Comparison of ENCODE assay signal across 20 cellular contexts in genomic region chr6:89980353-89980752, GRCh38.
"Had no signal": no experiment of that assay in that cellular context is flagged by ENCODE, and none has a peak within 500 bp of the region (broad histone marks: within the 10 kb centered on the region; RNA-seq: fewer than 3 reads in every experiment).

No MANE protein-coding gene starts in this region.

- H3K27ac ChIP-seq: neural progenitor cell, right lobe of liver, skin epidermis, thoracic aorta, upper lobe of left lung had no signal

- H3K9me3 Mint-ChIP-seq: activated CD4-positive, alpha-beta memory T cell treated with anti-CD3 and anti-CD28 coated beads, Interleukin-2, amount 10 ng/mL, durations not matched to agents 7 days and 5 days; activated T-cell treated with anti-CD3 and anti-CD28 coated beads, Interleukin-2, amount 50 U/mL, for 24 hours; naive B cell; neural progenitor cell had no signal

- H3K27ac Mint-ChIP-seq: activated CD4-positive, alpha-beta memory T cell treated with anti-CD3 and anti-CD28 coated beads, Interleukin-2, amount 10 ng/mL, durations not matched to agents 7 days and 5 days; activated naive CD8-positive, alpha-beta T cell treated with anti-CD3 and anti-CD28 coated beads for 36 hours; neural progenitor cell had no signal

- H2AFZ ChIP-seq: neural progenitor cell had no signal

- H3K9me3 ChIP-seq: right lobe of liver, thoracic aorta, upper lobe of left lung had no signal

- H3K4me1 ChIP-seq: right lobe of liver had no signal

- H3K9ac ChIP-seq: neural progenitor cell had no signal

- DNase-seq: activated CD4-positive, alpha-beta memory T cell treated with anti-CD3 and anti-CD28 coated beads, Interleukin-2, amount 10 ng/mL, durations not matched to agents 7 days and 5 days; activated CD4-positive, alpha-beta T cell treated with anti-CD3 and anti-CD28 coated beads for 4 hours; activated CD4-positive, CD25-positive, alpha-beta regulatory T cell; activated effector memory CD4-positive, alpha-beta T cell treated with Interleukin-2 at 50 U/mL for 16 hours; activated naive CD8-positive, alpha-beta T cell treated with anti-CD3 and anti-CD28 coated beads for 36 hours; activated T-cell treated with anti-CD3 and anti-CD28 coated beads, Interleukin-2, amount 50 U/mL, for 24 hours; central memory CD4-positive, alpha-beta T cell; dermis blood vessel endothelial cell; effector CD8-positive, alpha-beta T cell; erythroblast; foreskin fibroblast; left colon; naive B cell; posterior cingulate gyrus; right lobe of liver; stimulated activated CD4-positive, alpha-beta T cell treated with anti-CD3 and anti-CD28 coated beads, Interleukin-1b, Interleukin-23, amount 100 ng/mL, for 48 hours; upper lobe of left lung had no signal

- H3K4me3 Mint-ChIP-seq: activated CD4-positive, alpha-beta memory T cell treated with anti-CD3 and anti-CD28 coated beads, Interleukin-2, amount 10 ng/mL, durations not matched to agents 7 days and 5 days; activated naive CD8-positive, alpha-beta T cell treated with anti-CD3 and anti-CD28 coated beads for 36 hours; activated T-cell treated with anti-CD3 and anti-CD28 coated beads, Interleukin-2, amount 50 U/mL, for 24 hours; naive B cell; neural progenitor cell had no signal

- H3K27me3 Mint-ChIP-seq: activated CD4-positive, alpha-beta memory T cell treated with anti-CD3 and anti-CD28 coated beads, Interleukin-2, amount 10 ng/mL, durations not matched to agents 7 days and 5 days; activated naive CD8-positive, alpha-beta T cell treated with anti-CD3 and anti-CD28 coated beads for 36 hours; activated T-cell treated with anti-CD3 and anti-CD28 coated beads, Interleukin-2, amount 50 U/mL, for 24 hours; naive B cell had no signal

- ATAC-seq: left colon, right lobe of liver had no signal

- H3K4me2 ChIP-seq: neural progenitor cell had no signal

- H3K4me3 ChIP-seq: neural progenitor cell, right lobe of liver, skin epidermis, thoracic aorta, upper lobe of left lung had no signal

- H3K36me3 ChIP-seq: neural progenitor cell, right lobe of liver, thoracic aorta, upper lobe of left lung had no signal

- H3K27me3 ChIP-seq: neural progenitor cell, right lobe of liver, upper lobe of left lung had no signal
